ENCODE assay signal across 25 cellular contexts in genomic region chrX:131139072-131139471, GRCh38.
DNase-seq lines count a peak whose midpoint lies in the region; ATAC-seq and TF ChIP-seq lines count a peak whose summit lies in the region.
"Had no signal": no experiment of that assay in that cellular context is flagged by ENCODE, and none has a peak within 500 bp of the region (broad histone marks: within the 10 kb centered on the region; RNA-seq: fewer than 3 reads in every experiment).

No MANE protein-coding gene starts in this region.

- no peaks in the 10 kb centered on the region for H3K27me3 Mint-ChIP-seq in memory B cell
- no peaks in the 10 kb centered on the region for H3K27me3 Mint-ChIP-seq in endothelial cell (ENCODE audit: unreplicated experiment)
- H3K27me3 Mint-ChIP-seq: CD4-positive, alpha-beta memory T cell; CD4-positive, CD25-positive, alpha-beta regulatory T cell had no signal

- H3K4me3 Mint-ChIP-seq in memory B cell (no peak overlapping the region), endothelial cell (ENCODE audit: unreplicated experiment) (no peak overlapping the region)
- H3K4me3 Mint-ChIP-seq: CD14-positive monocyte; CD4-positive, alpha-beta memory T cell; CD4-positive, CD25-positive, alpha-beta regulatory T cell; CD8-positive, alpha-beta memory T cell had no signal

- H3K9me3 Mint-ChIP-seq in memory B cell, result no peaks in the 10 kb centered on the region
- no peaks in the 10 kb centered on the region for H3K9me3 Mint-ChIP-seq in endothelial cell (ENCODE audit: unreplicated experiment)
- H3K9me3 Mint-ChIP-seq: CD8-positive, alpha-beta memory T cell had no signal

- ATAC-seq in HG03342 (IDR thresholded peaks at IDR 0.05; ENCODE audit: unreplicated experiment), result peak; percentile 29
- ATAC-seq in HG03354 (IDR thresholded peaks at IDR 0.05; ENCODE audit: poor library complexity, severe bottlenecking, unreplicated experiment), result peak; percentile 48
- peak; percentile 45 for ATAC-seq in HG03521 (IDR thresholded peaks at IDR 0.05; ENCODE audit: unreplicated experiment)
- peak; percentile 15 for ATAC-seq in memory B cell (ENCODE audit: low read depth)
- ATAC-seq in left colon, result no peak
- ATAC-seq: GM12878 had no signal

- no peak overlapping the region for H3K4me3 ChIP-seq in MG63
- H3K4me3 ChIP-seq: BLaER1, GM12878 had no signal

- H3K36me3 ChIP-seq in MG63, result no peaks in the 10 kb centered on the region
- H3K36me3 ChIP-seq: BE2C, BLaER1 had no signal

- H3K36me3 Mint-ChIP-seq in memory B cell (no peaks in the 10 kb centered on the region), endothelial cell (ENCODE audit: low read depth, unreplicated experiment) (no peaks in the 10 kb centered on the region)
- H3K36me3 Mint-ChIP-seq: CD14-positive monocyte; CD4-positive, alpha-beta memory T cell; CD4-positive, CD25-positive, alpha-beta regulatory T cell; CD8-positive, alpha-beta memory T cell had no signal

- TF ChIP-seq CTCF in endothelial cell (IDR thresholded peaks at IDR 0.05; ENCODE audit: unreplicated experiment), result no peak

- H3K4me1 Mint-ChIP-seq in memory B cell (no peaks in the 10 kb centered on the region), endothelial cell (ENCODE audit: unreplicated experiment) (no peaks in the 10 kb centered on the region)
- H3K4me1 Mint-ChIP-seq: CD14-positive monocyte; CD4-positive, alpha-beta memory T cell; CD4-positive, CD25-positive, alpha-beta regulatory T cell; CD8-positive, alpha-beta memory T cell had no signal

- DNase-seq in memory B cell (ENCODE audit: low spot score in 2 of 2) (no peak), endothelial cell (ENCODE audit: low spot score) (no peak), left colon (no peak), MG63 (no peak)
- DNase-seq: 8988T; ACHN; BE2C; C1 segment of cervical spinal cord; CD4-positive, alpha-beta memory T cell; CD4-positive, CD25-positive, alpha-beta regulatory T cell; CD8-positive, alpha-beta memory T cell; COR-L47; DMS 273 treated with DMSO at 0.1 percent for 48 hours; DMS153; DMS53; DMS79; DND-41; EL; GDM1 had no signal

- H3K27ac Mint-ChIP-seq in memory B cell (no peak overlapping the region), endothelial cell (ENCODE audit: unreplicated experiment) (no peak overlapping the region)
- H3K27ac Mint-ChIP-seq: CD14-positive monocyte; CD4-positive, CD25-positive, alpha-beta regulatory T cell; CD8-positive, alpha-beta memory T cell had no signal

- H3K9me3 ChIP-seq in MG63, result no peaks in the 10 kb centered on the region
- H3K9me3 ChIP-seq: BE2C had no signal

- no peaks in the 10 kb centered on the region for H3K27me3 ChIP-seq in MG63
- H3K27me3 ChIP-seq: BE2C had no signal

- intact Hi-C loops in left colon (cut with DNase I, micrococcal nuclease), result no loop called here
